Comparison of ENCODE assay signal across 17 cellular contexts in the genomic region with DNA sequence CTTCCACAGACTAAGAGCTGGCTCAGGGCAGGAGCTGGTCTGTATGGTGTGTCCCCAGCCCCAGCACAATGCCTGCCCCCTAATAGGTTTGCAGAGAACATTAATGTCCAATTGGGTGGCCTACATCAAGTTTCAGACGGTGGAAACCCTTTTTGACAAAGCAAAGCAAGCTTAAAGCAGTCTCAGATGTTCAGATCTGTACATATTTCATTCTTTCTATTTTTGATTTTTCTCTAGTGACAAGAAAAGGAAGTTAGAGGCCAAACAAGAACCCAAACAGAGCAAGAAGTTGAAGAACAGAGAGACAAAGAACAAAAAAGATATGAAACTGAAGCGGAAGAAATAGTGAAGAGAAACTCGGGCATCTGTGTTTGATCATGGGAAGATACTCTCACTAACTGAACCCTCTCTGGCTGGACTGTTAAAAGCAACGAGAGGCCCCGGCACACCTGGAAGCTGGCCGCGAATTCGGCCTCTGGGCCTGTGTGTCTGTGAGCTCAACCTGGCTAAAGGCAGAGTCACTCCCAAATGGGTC. TPM values are rescaled to one million over a fixed set of nuclear protein-coding genes. Genes with fewer than 3 reads are reported as not detected.
DNase-seq lines count a peak whose midpoint lies in the region; ATAC-seq, FAIRE-seq and TF ChIP-seq lines count a peak whose summit lies in the region.
"Had no signal": no experiment of that assay in that cellular context is flagged by ENCODE, and none has a peak within 500 bp of the region (broad histone marks: within the 10 kb centered on the region; RNA-seq: fewer than 3 reads in every experiment).

No MANE protein-coding gene starts in this region.

- intact Hi-C loops in GM12878 (cut with micrococcal nuclease; ENCODE audit: unreplicated experiment) = loop anchor here (5.0 kb wide), 1 partner anchor 144 kb away; no protein-coding TSS in a partner anchor
- intact Hi-C loops in CD4-positive, alpha-beta memory T cell (cut with micrococcal nuclease) = no loop called here
- intact Hi-C loops in mucosa of descending colon (cut with DNase I, micrococcal nuclease) = no loop called here

- H3K36me3 ChIP-seq in GM12878 (ENCODE audit: control insufficient read depth in 2 of 2, insufficient read depth in 2 of 2, low read length in 1 of 2) (peaks cover 35 to 68% of the 10 kb centered on the region in 2 experiments), mucosa of descending colon (ENCODE audit: low read depth) (peaks cover 7% of the 10 kb centered on the region)
- peaks cover 83% of the 10 kb centered on the region for H3K36me3 ChIP-seq in CD4-positive, alpha-beta memory T cell (ENCODE audit: insufficient read depth, low read length)

- 5% methylated on average over 8 of the region's 8 CpGs for WGBS in GM12878 (ENCODE audit: insufficient coverage, insufficient replicate concordance, low lambda C conversion rate, missing lambda C conversion rate)

- H3K9ac ChIP-seq in GM12878 (ENCODE audit: control insufficient read depth, insufficient read depth, low read length) = peak overlapping the region; percentile 57

- H3K79me2 ChIP-seq in GM12878 (ENCODE audit: control insufficient read depth, insufficient read depth, low read length) = no peaks in the 10 kb centered on the region; the same call in 1 of the 2 replicates

- CTCF ChIA-PET in GM12878 (lab: Yijun Ruan, JAX) = interaction anchor here (1.2 kb wide), 1 partner anchor 149 kb away, joined by 3 read pairs; no protein-coding TSS in a partner anchor
- CTCF ChIA-PET in CD4-positive, alpha-beta memory T cell (lab: Charles Lee; ENCODE audit: partially characterized antibody) = no interaction called here

- H3K4me3 Mint-ChIP-seq in CD4-positive, alpha-beta memory T cell = no peak overlapping the region
- H3K4me3 Mint-ChIP-seq: activated naive CD8-positive, alpha-beta T cell treated with anti-CD3 and anti-CD28 coated beads for 36 hours had no signal

- H3K27me3 ChIP-seq in GM12878 (replicated peaks in 1 of 2; ENCODE audit: control insufficient read depth in 2 of 2, insufficient read depth in 2 of 2, low read length in 1 of 2) = no peaks in the 10 kb centered on the region
- H3K27me3 ChIP-seq in CD4-positive, alpha-beta memory T cell (ENCODE audit: insufficient read depth, low read length) = no peaks in the 10 kb centered on the region
- H3K27me3 ChIP-seq: BE2C had no signal

- H3K27me3 Mint-ChIP-seq in CD4-positive, alpha-beta memory T cell = no peaks in the 10 kb centered on the region
- H3K27me3 Mint-ChIP-seq: activated naive CD8-positive, alpha-beta T cell treated with anti-CD3 and anti-CD28 coated beads for 36 hours had no signal

- peak overlapping the region; percentile 87 for H3K4me2 ChIP-seq in GM12878 (ENCODE audit: control insufficient read depth, insufficient read depth)

- H3K4me3 ChIP-seq in GM12878 = peak overlapping the region; percentile 3; the same call in 1 of the 2 replicates
- H3K4me3 ChIP-seq in CD4-positive, alpha-beta memory T cell (ENCODE audit: low read length in 2 of 2) = no peak overlapping the region
- no peak overlapping the region for H3K4me3 ChIP-seq in mucosa of descending colon
- H3K4me3 ChIP-seq: K562 had no signal

- no peak for TF ChIP-seq RAD21 in GM12878 (IDR thresholded peaks at IDR 0.05; ENCODE audit: insufficient read depth, low read depth, low read length)

- peaks cover 61 to 83% of the 10 kb centered on the region in 2 donors for H3K36me3 Mint-ChIP-seq in CD4-positive, alpha-beta memory T cell

- in situ Hi-C loops in GM12878 (cut with MboI) = no loop called here

- peak in 1 of 2 experiments; percentile 27; a peak in 1 of 4 replicates for TF ChIP-seq EP300 in GM12878 (IDR thresholded peaks at IDR 0.05; ENCODE audit: borderline replicate concordance in 1 of 2, control insufficient read depth in 1 of 2, low read depth in 2 of 2, low read length in 2 of 2)

- ATAC-seq in GM19351 (IDR thresholded peaks at IDR 0.05; ENCODE audit: unreplicated experiment) (peak; percentile 52), HG03066 (IDR thresholded peaks at IDR 0.05; ENCODE audit: low read depth, unreplicated experiment) (peak; percentile 66), GM12878 (peak; percentile 72), mucosa of descending colon (no peak)
- ATAC-seq: K562 had no signal

- TF ChIP-seq POLR2A in GM12891 (IDR thresholded peaks at IDR 0.05; ENCODE audit: low read depth, low read length) (no peak), GM12878 (IDR thresholded peaks at IDR 0.05; ENCODE audit: low read depth, low read length) (no peak)

- H3K9me3 Mint-ChIP-seq in CD4-positive, alpha-beta memory T cell = no peaks in the 10 kb centered on the region
- H3K9me3 Mint-ChIP-seq: activated naive CD8-positive, alpha-beta T cell treated with anti-CD3 and anti-CD28 coated beads for 36 hours had no signal

- FAIRE-seq in GM12891 (lab: Jason Lieb, UNC) (peak; percentile 84), GM12878 (lab: Jason Lieb, UNC) (peak; percentile 90)
- FAIRE-seq: K562 had no signal

- H4K20me1 ChIP-seq in GM12878 (ENCODE audit: control insufficient read depth, insufficient read depth) = no peaks in the 10 kb centered on the region

- DNase-seq in GM12891 (ENCODE audit: insufficient read length, low spot score) = no peak
- peak; percentile 50 for DNase-seq in GM12878 (ENCODE audit: low read depth, low spot score)
- DNase-seq in CD4-positive, alpha-beta memory T cell = no peak
- no peak for DNase-seq in mucosa of descending colon
- no peak for DNase-seq in stimulated activated CD4-positive, alpha-beta T cell treated with anti-CD3 and anti-CD28 coated beads, Interleukin-4, amount 100 ng/mL, for 1 hour
- DNase-seq in NCI-H748 treated with DMSO at 0.1 percent for 48 hours (lab: John Stamatoyannopoulos, UW) = no peak
- DNase-seq: activated naive CD8-positive, alpha-beta T cell treated with anti-CD3 and anti-CD28 coated beads for 36 hours; BE2C; DMS79 treated with DMSO at 0.1 percent for 48 hours; H7; kidney glomerular epithelial cell; NCI-H146; NCI-H526 treated with DMSO at 0.1 percent for 48 hours; stimulated activated CD4-positive, alpha-beta T cell treated with anti-CD3 and anti-CD28 coated beads, Interleukin-1b, Interleukin-23, amount 100 ng/mL, for 48 hours had no signal

- BruUV-seq in GM12878 (replicated peaks; lab: Mats Ljungman, UMichigan) = no TSS peak

- no peak for TF ChIP-seq CTCF in GM12878 (IDR thresholded peaks at IDR 0.05 in 2 of 3, conservative IDR thresholded peaks at IDR 0.05 in 1 of 3; ENCODE audit: control insufficient read depth in 2 of 3, extremely low read depth in 1 of 3, insufficient read depth in 1 of 3, low read depth in 3 of 3, low read length in 3 of 3)
- TF ChIP-seq CTCF in mucosa of descending colon (IDR thresholded peaks at IDR 0.05) = no peak

- SMC1A ChIA-PET in GM12878 (lab: Charles Lee; ENCODE audit: uncharacterized antibody, unreplicated experiment) = interaction anchor here (1.0 to 2.3 kb wide), 10 partner anchors 9 to 206 kb away, joined by 3 to 14 read pairs (median 4); a partner anchor contains a TSS

- H3K4me1 ChIP-seq in GM12878 (ENCODE audit: control insufficient read depth, insufficient read depth, low read length) (peaks cover 33% of the 10 kb centered on the region), mucosa of descending colon (ENCODE audit: low read depth) (no peaks in the 10 kb centered on the region)
- no peaks in the 10 kb centered on the region for H3K4me1 ChIP-seq in CD4-positive, alpha-beta memory T cell (ENCODE audit: insufficient read depth, low read length)

- H3K9me3 ChIP-seq in GM12878 (replicated peaks; ENCODE audit: control insufficient read depth, insufficient read depth, low read length) (no peaks in the 10 kb centered on the region), mucosa of descending colon (no peaks in the 10 kb centered on the region)
- no peaks in the 10 kb centered on the region for H3K9me3 ChIP-seq in CD4-positive, alpha-beta memory T cell (ENCODE audit: control insufficient read depth in 1 of 2, low read length in 2 of 2)
- H3K9me3 ChIP-seq: BE2C had no signal

- POLR2A ChIA-PET in GM12878 (lab: Charles Lee) = interaction anchor here (1.0 to 2.3 kb wide), 3 partner anchors 8 to 39 kb away, joined by 5 to 16 read pairs (median 8); no protein-coding TSS in a partner anchor
- POLR2A ChIA-PET in CD4-positive, alpha-beta memory T cell (lab: Charles Lee; ENCODE audit: partially characterized antibody) = no interaction called here

- peaks cover 0 to 1% (median 0%) of the 10 kb centered on the region in 4 donors for H3K4me1 Mint-ChIP-seq in CD4-positive, alpha-beta memory T cell
- H3K4me1 Mint-ChIP-seq: activated naive CD8-positive, alpha-beta T cell treated with anti-CD3 and anti-CD28 coated beads for 36 hours had no signal

- H2AFZ ChIP-seq in GM12878 (ENCODE audit: control insufficient read depth, low read depth, low read length) = no peak overlapping the region

- RAD21 ChIA-PET in GM12878 (lab: Charles Lee; ENCODE audit: unreplicated experiment) = interaction anchor here (0.7 to 2.9 kb wide), 9 partner anchors 8 to 212 kb away, joined by 3 to 15 read pairs (median 6); a partner anchor contains a TSS

- H3K27ac Mint-ChIP-seq in CD4-positive, alpha-beta memory T cell = peak overlapping the region in 3 of 7 donors; percentile 38 to 55 (median 42)
- H3K27ac Mint-ChIP-seq: activated naive CD8-positive, alpha-beta T cell treated with anti-CD3 and anti-CD28 coated beads for 36 hours had no signal

- H3K27ac ChIP-seq in GM12878 (ENCODE audit: control insufficient read depth, insufficient read depth) = peak overlapping the region; percentile 82
- H3K27ac ChIP-seq in CD4-positive, alpha-beta memory T cell (ENCODE audit: low read depth, low read length) = no peak overlapping the region

RNA-seq across cellular contexts. Expression of a gene that starts 40.5 kb away (rescaled TPM):
- 54.5 TPM for polyA plus RNA-seq in GM12891 (2012; ENCODE audit: low read depth, missing spikeins)
- total RNA-seq in GM12878 (2013; cell fraction: nucleolus; rRNA removed) = 84.6 and 91.9 TPM in 2 replicates
- total RNA-seq in GM12878 (2014; rRNA removed) = 45.2 and 52.2 TPM in 2 replicates
- 57.3 and 59.3 TPM in 2 replicates for total RNA-seq in GM12878 (2014; rRNA removed; fragmentation: Illumina TruSeq; extraction: Trizol)
- total RNA-seq in GM12878 (2021) = 92.3 and 93.8 TPM in 2 replicates
- polyA plus RNA-seq in GM12878 (2011; ENCODE audit: low read depth) = 39.1 TPM
- 66.9 and 82.8 TPM in 2 replicates for polyA plus RNA-seq in GM12878 (2011; rRNA removed)
- 78.5 and 82.7 TPM in 2 replicates for polyA plus RNA-seq in GM12878 (2011; cell fraction: cytosol; rRNA removed)
- 90.3 and 97.2 TPM in 2 replicates for polyA plus RNA-seq in GM12878 (2011; cell fraction: nucleus; rRNA removed)
- 46.2 and 56.8 TPM in 2 replicates for polyA plus RNA-seq in GM12878 (2012)
- 72.0 and 73.0 TPM in 2 replicates for polyA plus RNA-seq in GM12878 (2014; fragmentation: Illumina TruSeq; extraction: Trizol)
- polyA plus RNA-seq in GM12878 (2014; fragmentation: Nextera tagmentation; extraction: Ambion mirVana) = 10 to 100 TPM; 45.1 to 72.5 TPM
- polyA plus RNA-seq in GM12878 (2014; rRNA removed) = 59.2 and 63.0 TPM in 2 replicates
- 10 to 100 TPM; 92.5 to 95.5 TPM for polyA plus RNA-seq in GM12878 (2016; fragmentation: Nextera tagmentation; extraction: Ambion mirVana)
- 101 and 114 TPM in 2 replicates for polyA minus RNA-seq in GM12878 (2011; rRNA and poly(A)+ RNA removed)
- 44.4 and 58.6 TPM in 2 replicates for polyA minus RNA-seq in GM12878 (2011; cell fraction: cytosol; rRNA and poly(A)+ RNA removed)
- 44.4 and 74.2 TPM in 2 replicates for polyA minus RNA-seq in GM12878 (2011; cell fraction: nucleus; rRNA and poly(A)+ RNA removed)
- total RNA-seq in CD4-positive, alpha-beta memory T cell = 10 to 100 TPM; 73.6 to 81.5 TPM
- polyA plus RNA-seq in CD4-positive, alpha-beta memory T cell = 10 to 100 TPM; 28.0 to 49.3 TPM
- 10 to 100 TPM; 29.6 to 34.4 (median 30.7) TPM for total RNA-seq in mucosa of descending colon
